ENCODE assay signal across 8 cellular contexts in the genomic region with DNA sequence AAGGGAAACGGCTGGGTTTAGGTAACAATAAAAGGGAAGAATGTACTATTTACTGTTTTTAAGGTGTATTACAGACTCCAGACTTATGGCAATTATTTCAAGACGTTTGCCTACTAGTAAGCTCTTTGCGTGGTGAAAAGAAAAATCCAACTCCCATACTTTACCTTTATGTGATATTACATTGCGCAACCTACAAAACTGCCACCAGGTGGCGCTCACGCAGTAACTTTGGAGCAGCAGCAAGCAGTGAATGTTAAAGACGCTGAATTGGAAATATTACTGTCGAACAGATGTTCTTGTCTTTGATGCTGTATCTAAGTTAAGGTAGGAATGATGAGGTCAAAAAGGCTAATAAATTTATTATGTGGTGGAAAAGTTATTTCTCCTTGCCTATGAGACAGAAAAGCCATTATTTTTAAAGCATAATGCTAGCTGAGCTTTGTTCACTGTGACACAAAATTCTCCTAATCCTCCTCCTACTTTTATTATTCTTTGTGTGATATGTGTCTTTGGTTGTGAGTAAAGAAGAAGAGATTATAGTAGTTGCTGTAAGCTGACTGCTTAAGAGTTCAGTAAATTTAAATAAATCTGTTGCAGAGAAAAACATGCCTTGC.
DNase-seq lines count a peak whose midpoint lies in the region; ATAC-seq and TF ChIP-seq lines count a peak whose summit lies in the region.

No MANE protein-coding gene starts in this region.

- no peak overlapping the region for H3K4me3 ChIP-seq in WERI-Rb-1 (ENCODE audit: low read depth, low read length)
- no peak overlapping the region for H3K4me3 ChIP-seq in cardiac fibroblast (replicated peaks in 1 of 2; ENCODE audit: low read depth in 2 of 2, low read length in 2 of 2)

- peak; percentile 65 for DNase-seq in AG08395 (ENCODE audit: low spot score)
- peak; percentile 38 for DNase-seq in NCI-H1694 (lab: John Stamatoyannopoulos, UW)
- DNase-seq in WERI-Rb-1: peak; percentile 79
- DNase-seq in cardiac fibroblast (ENCODE audit: low read depth in 2 of 2): peak; percentile 80 to 81
- peak; percentile 31 to 78 for DNase-seq in left colon
- DNase-seq in stimulated activated CD4-positive, alpha-beta T cell treated with anti-CD3 and anti-CD28 coated beads, Interleukin-4, amount 100 ng/mL, for 1 hour: peak; percentile 68

- H3K9me3 ChIP-seq in WERI-Rb-1 (ENCODE audit: severe bottlenecking): no peaks in the 10 kb centered on the region

- no peak overlapping the region for H3K27ac ChIP-seq in WERI-Rb-1

- H3K36me3 ChIP-seq in WERI-Rb-1: no peaks in the 10 kb centered on the region

- H3K27me3 ChIP-seq in WERI-Rb-1 (ENCODE audit: insufficient read depth, low read depth, severe bottlenecking): no peaks in the 10 kb centered on the region

- peak; percentile 89 for ATAC-seq in GM18502 (IDR thresholded peaks at IDR 0.05; ENCODE audit: poor library complexity, unreplicated experiment)
- peak; percentile 86 for ATAC-seq in HG02884 (IDR thresholded peaks at IDR 0.05; ENCODE audit: unreplicated experiment)
- peak; percentile 51 for ATAC-seq in left colon

- peak; percentile 77 for TF ChIP-seq CTCF in WERI-Rb-1 (IDR thresholded peaks at IDR 0.05; ENCODE audit: low read depth, low read length)
- TF ChIP-seq CTCF in cardiac fibroblast (IDR thresholded peaks at IDR 0.05; ENCODE audit: low read depth, low read length): peak; percentile 81

- intact Hi-C loops in left colon (cut with DNase I, micrococcal nuclease): no loop called here
